7 cellular contexts compared by ENCODE assay signal in the genomic region with DNA sequence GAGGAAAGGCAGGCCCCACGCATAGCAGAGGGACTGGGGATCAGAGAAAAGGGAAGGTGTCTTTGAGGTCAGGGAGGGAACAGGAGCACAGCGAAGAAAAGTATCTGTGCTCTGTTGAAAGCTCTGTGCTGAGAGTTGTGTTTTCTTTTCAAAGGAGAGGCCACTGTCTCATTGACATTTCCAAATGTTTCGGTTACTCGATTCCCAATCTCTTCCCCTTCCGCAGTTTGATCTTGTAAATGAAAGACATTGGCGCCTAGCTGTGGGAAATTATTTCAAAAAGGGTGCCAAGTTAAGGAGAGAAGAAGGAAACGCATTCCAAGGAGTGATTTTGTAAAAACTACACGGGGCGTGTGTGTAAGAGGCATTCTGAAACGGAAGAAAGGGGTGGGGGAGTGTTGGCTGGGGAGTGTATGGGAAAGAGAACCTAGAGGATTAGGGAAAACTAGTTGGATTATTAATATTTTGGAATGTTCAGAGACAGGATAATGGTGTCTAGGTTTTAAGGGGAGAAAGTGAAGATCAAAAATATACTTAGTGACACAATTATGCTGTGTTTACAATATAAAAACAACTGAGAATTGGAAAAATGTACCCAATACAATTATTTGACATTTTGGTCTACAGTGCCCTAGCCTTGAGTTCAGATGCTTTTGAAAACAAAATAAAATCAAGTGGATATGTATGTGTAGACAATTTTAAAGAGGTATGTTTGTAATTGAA. TPM values are rescaled to one million over a fixed set of nuclear protein-coding genes. Genes with fewer than 3 reads are reported as not detected.
DNase-seq lines count a peak whose midpoint lies in the region; ATAC-seq and TF ChIP-seq lines count a peak whose summit lies in the region.

No MANE protein-coding gene starts in this region.

- no peaks in the 10 kb centered on the region for H3K36me3 ChIP-seq in heart right ventricle

- peaks cover 34% of the 10 kb centered on the region for H3K4me1 Mint-ChIP-seq in activated CD4-positive, alpha-beta memory T cell treated with anti-CD3 and anti-CD28 coated beads, Interleukin-2, amount 10 ng/mL, durations not matched to agents 7 days and 5 days

- H3K27me3 Mint-ChIP-seq in activated CD4-positive, alpha-beta memory T cell treated with anti-CD3 and anti-CD28 coated beads, Interleukin-2, amount 10 ng/mL, durations not matched to agents 7 days and 5 days: no peaks in the 10 kb centered on the region

- no peaks in the 10 kb centered on the region for H3K9me3 Mint-ChIP-seq in activated CD4-positive, alpha-beta memory T cell treated with anti-CD3 and anti-CD28 coated beads, Interleukin-2, amount 10 ng/mL, durations not matched to agents 7 days and 5 days

- 0 to 1% methylated on average over 10 of the region's 10 CpGs for WGBS in heart right ventricle, 2 donors

- peaks cover 2% of the 10 kb centered on the region for H3K36me3 Mint-ChIP-seq in activated CD4-positive, alpha-beta memory T cell treated with anti-CD3 and anti-CD28 coated beads, Interleukin-2, amount 10 ng/mL, durations not matched to agents 7 days and 5 days (ENCODE audit: low read depth)

- H3K4me3 ChIP-seq in heart right ventricle (peak overlapping the region; percentile 70 to 98 (median 90)), retinal pigment epithelial cell (ENCODE audit: low read length) (peak overlapping the region; percentile 68)

- peak overlapping the region; percentile 61 to 93 (median 86) for H3K27ac ChIP-seq in heart right ventricle

- ATAC-seq in GM19035 (IDR thresholded peaks at IDR 0.05; ENCODE audit: unreplicated experiment) (peak; percentile 4), HG03135 (IDR thresholded peaks at IDR 0.05; ENCODE audit: unreplicated experiment) (peak; percentile 21), heart right ventricle (peak in 4 of 8 donors; percentile 1 to 39 (median 10)), HG03469 (IDR thresholded peaks at IDR 0.05; ENCODE audit: unreplicated experiment) (no peak)

- no peak for TF ChIP-seq CTCF in heart right ventricle (IDR thresholded peaks at IDR 0.05)
- no peak for TF ChIP-seq CTCF in retinal pigment epithelial cell (conservative IDR thresholded peaks at IDR 0.05; ENCODE audit: low read depth, low read length)
- no peak for TF ChIP-seq CTCF in GM10266 (IDR thresholded peaks at IDR 0.05; ENCODE audit: control insufficient read depth, insufficient read depth, low read depth, missing control alignments)

- H3K27ac Mint-ChIP-seq in activated CD4-positive, alpha-beta memory T cell treated with anti-CD3 and anti-CD28 coated beads, Interleukin-2, amount 10 ng/mL, durations not matched to agents 7 days and 5 days: peak overlapping the region; percentile 2

- DNase-seq in activated CD4-positive, alpha-beta memory T cell treated with anti-CD3 and anti-CD28 coated beads, Interleukin-2, amount 10 ng/mL, durations not matched to agents 7 days and 5 days: no peak
- DNase-seq in heart right ventricle (no peak), retinal pigment epithelial cell (ENCODE audit: low read depth) (no peak), GM10266 (ENCODE audit: extremely low spot score) (no peak)

- H3K27me3 ChIP-seq in heart right ventricle: no peaks in the 10 kb centered on the region

- POLR2A ChIA-PET in activated CD4-positive, alpha-beta memory T cell treated with anti-CD3 and anti-CD28 coated beads, Interleukin-2, amount 10 ng/mL, durations not matched to agents 7 days and 5 days (lab: Charles Lee): interaction anchor here (1.5 to 3.5 kb wide), 3 partner anchors 20 to 134 kb away, joined by 4 to 19 read pairs (median 12); a partner anchor contains a TSS

- peak overlapping the region; percentile 88 for H3K4me3 Mint-ChIP-seq in activated CD4-positive, alpha-beta memory T cell treated with anti-CD3 and anti-CD28 coated beads, Interleukin-2, amount 10 ng/mL, durations not matched to agents 7 days and 5 days

- peaks cover 0 to 51% (median 33%) of the 10 kb centered on the region in 9 donors for H3K4me1 ChIP-seq in heart right ventricle

- intact Hi-C loops in heart right ventricle (cut with DNase I): loop anchor here in 7 of 10 donors (5.0 to 10.0 kb wide), 5 partner anchors 134 to 764 kb away; a partner anchor contains a TSS

- CTCF ChIA-PET in activated CD4-positive, alpha-beta memory T cell treated with anti-CD3 and anti-CD28 coated beads, Interleukin-2, amount 10 ng/mL, durations not matched to agents 7 days and 5 days (lab: Charles Lee): interaction anchor here (0.8 to 3.8 kb wide), 13 partner anchors 11 to 761 kb away, joined by 3 to 45 read pairs (median 6); a partner anchor contains a TSS

- H3K9me3 ChIP-seq in heart right ventricle: no peaks in the 10 kb centered on the region

RNA-seq across cellular contexts. Expression of a gene that starts 0.7 kb away (rescaled TPM):
- 10 to 100 TPM; 15.5 to 17.3 TPM for total RNA-seq in activated CD4-positive, alpha-beta memory T cell treated with anti-CD3 and anti-CD28 coated beads, Interleukin-2, amount 10 ng/mL, durations not matched to agents 7 days and 5 days
- total RNA-seq in heart right ventricle: 10 to 100 TPM; 23.4 to 33.7 (median 28.6) TPM
- 10 to 100 TPM in 1 of 2 donors, 1 to 10 TPM in 1; 9.1 to 10.2 TPM for polyA plus RNA-seq in heart right ventricle

RNA-seq across cellular contexts. Expression of a gene that starts 19.9 kb away (rescaled TPM):
- 10 to 100 TPM; 15.5 to 17.3 TPM for total RNA-seq in activated CD4-positive, alpha-beta memory T cell treated with anti-CD3 and anti-CD28 coated beads, Interleukin-2, amount 10 ng/mL, durations not matched to agents 7 days and 5 days
- 10 to 100 TPM; 16.3 to 20.8 (median 17.8) TPM for total RNA-seq in heart right ventricle
- polyA plus RNA-seq in heart right ventricle: 10 to 100 TPM; 14.5 to 22.8 TPM
